8 cellular contexts compared by ENCODE assay signal in genomic region chr10:103712898-103713498, GRCh38.
A peak's percentile ranks its signal among the peaks of the same experiment; 100 is the strongest.
DNase-seq lines count a peak whose midpoint lies in the region; ATAC-seq, FAIRE-seq and TF ChIP-seq lines count a peak whose summit lies in the region.

No MANE protein-coding gene starts in this region.

- intact Hi-C loops in activated T-helper 2 cell treated with anti-CD3 and anti-CD28 coated beads, Interferon-gamma antibody, Interleukin-2, Interleukin-4, amounts not matched to agents 10 μg/mL and 5 μg/mL and 100 μg/mL, durations not matched to agents 14 hours and 24 hours and 36 hours (cut with micrococcal nuclease), result loop anchor here (1.0 kb wide), 2 partner anchors 146 to 173 kb away; no protein-coding TSS in a partner anchor

- CTCF ChIA-PET in RWPE1 (lab: Yijun Ruan, JAX), result interaction anchor here (0.5 to 3.0 kb wide), 14 partner anchors 9 to 173 kb away, joined by 3 to 17 read pairs (median 4); partner anchors contain the start of gene SH3PXD2A

- H3K4me1 Mint-ChIP-seq in activated T-helper 2 cell treated with anti-CD3 and anti-CD28 coated beads, Interferon-gamma antibody, Interleukin-2, Interleukin-4, amounts not matched to agents 10 μg/mL and 5 μg/mL and 100 μg/mL, durations not matched to agents 14 hours and 24 hours and 36 hours (ENCODE audit: low read depth), result peaks cover 9% of the 10 kb centered on the region

- H3K4me3 ChIP-seq in fibroblast of villous mesenchyme (ENCODE audit: low read depth, low read length) (no peak overlapping the region), thoracic aorta (no peak overlapping the region)

- no peaks in the 10 kb centered on the region for H3K36me3 ChIP-seq in thoracic aorta

- H3K9me3 Mint-ChIP-seq in activated T-helper 2 cell treated with anti-CD3 and anti-CD28 coated beads, Interferon-gamma antibody, Interleukin-2, Interleukin-4, amounts not matched to agents 10 μg/mL and 5 μg/mL and 100 μg/mL, durations not matched to agents 14 hours and 24 hours and 36 hours, result no peaks in the 10 kb centered on the region

- TF ChIP-seq CTCF in RWPE1 (conservative IDR thresholded peaks at IDR 0.05; ENCODE audit: low read depth) (peak; percentile 78), fibroblast of villous mesenchyme (IDR thresholded peaks at IDR 0.05; ENCODE audit: insufficient read depth, low read depth, low read length) (peak; percentile 85), omental fat pad (IDR thresholded peaks at IDR 0.05) (peak in 2 of 3 donors; percentile 49 to 83), thoracic aorta (IDR thresholded peaks at IDR 0.05) (peak; percentile 97)

- H3K4me1 ChIP-seq in thoracic aorta (ENCODE audit: control insufficient read depth in 1 of 2, low read depth in 2 of 2), result no peaks in the 10 kb centered on the region

- FAIRE-seq in GM18507 (lab: Jason Lieb, UNC), result peak; percentile 91

- peak; percentile 80 for DNase-seq in AG08396 (ENCODE audit: low spot score)
- DNase-seq in GM18507 (ENCODE audit: extremely low spot score, insufficient read length, low read depth), result no peak
- peak in 63 of 76 experiments; percentile 8 to 78 (median 45) for DNase-seq in HUDEP-2 (lab: John Stamatoyannopoulos, UW; ENCODE audit: unreplicated experiment in 76 of 76)
- peak; percentile 65 for DNase-seq in RWPE1 (ENCODE audit: low spot score)
- peak; percentile 69 for DNase-seq in activated T-helper 2 cell treated with anti-CD3 and anti-CD28 coated beads, Interferon-gamma antibody, Interleukin-2, Interleukin-4, amounts not matched to agents 10 μg/mL and 5 μg/mL and 100 μg/mL, durations not matched to agents 14 hours and 24 hours and 36 hours (ENCODE audit: low spot score)
- DNase-seq in fibroblast of villous mesenchyme (ENCODE audit: low read depth), result peak; percentile 74
- peak; percentile 98 for DNase-seq in omental fat pad (ENCODE audit: low spot score)
- peak; percentile 62 for DNase-seq in thoracic aorta (ENCODE audit: low spot score)

- no peaks in the 10 kb centered on the region for H3K9me3 ChIP-seq in thoracic aorta

- H3K27ac Mint-ChIP-seq in activated T-helper 2 cell treated with anti-CD3 and anti-CD28 coated beads, Interferon-gamma antibody, Interleukin-2, Interleukin-4, amounts not matched to agents 10 μg/mL and 5 μg/mL and 100 μg/mL, durations not matched to agents 14 hours and 24 hours and 36 hours, result no peak overlapping the region

- POLR2A ChIA-PET in RWPE1 (lab: Yijun Ruan, JAX; ENCODE audit: low non-redundant PET), result interaction anchor here (0.6 kb wide), 1 partner anchor 143 kb away, joined by 3 read pairs; no protein-coding TSS in a partner anchor

- no peaks in the 10 kb centered on the region for H3K27me3 Mint-ChIP-seq in activated T-helper 2 cell treated with anti-CD3 and anti-CD28 coated beads, Interferon-gamma antibody, Interleukin-2, Interleukin-4, amounts not matched to agents 10 μg/mL and 5 μg/mL and 100 μg/mL, durations not matched to agents 14 hours and 24 hours and 36 hours (ENCODE audit: low read depth)

- H3K36me3 Mint-ChIP-seq in activated T-helper 2 cell treated with anti-CD3 and anti-CD28 coated beads, Interferon-gamma antibody, Interleukin-2, Interleukin-4, amounts not matched to agents 10 μg/mL and 5 μg/mL and 100 μg/mL, durations not matched to agents 14 hours and 24 hours and 36 hours (ENCODE audit: low read depth), result no peaks in the 10 kb centered on the region

- H3K4me3 Mint-ChIP-seq in activated T-helper 2 cell treated with anti-CD3 and anti-CD28 coated beads, Interferon-gamma antibody, Interleukin-2, Interleukin-4, amounts not matched to agents 10 μg/mL and 5 μg/mL and 100 μg/mL, durations not matched to agents 14 hours and 24 hours and 36 hours (ENCODE audit: low read depth), result no peak overlapping the region

- H3K27me3 ChIP-seq in thoracic aorta (replicated peaks; ENCODE audit: insufficient read depth), result no peaks in the 10 kb centered on the region

- ATAC-seq in omental fat pad (ENCODE audit: low FRiP score) (peak; percentile 66), thoracic aorta (ENCODE audit: insufficient number of reproducible peaks, low FRiP score, low read depth) (peak; percentile 76)

- peak overlapping the region; percentile 73 for H3K27ac ChIP-seq in RWPE1
- H3K27ac ChIP-seq in thoracic aorta, result no peak overlapping the region
